Comparison of ENCODE assay signal across 12 cellular contexts in genomic region chr9:33153666-33154065, GRCh38. TPM values are rescaled to one million over a fixed set of nuclear protein-coding genes. Genes with fewer than 3 reads are reported as not detected.
DNase-seq lines count a peak whose midpoint lies in the region; ATAC-seq lines count a peak whose summit lies in the region.
"Had no signal": no experiment of that assay in that cellular context is flagged by ENCODE, and none has a peak within 500 bp of the region (broad histone marks: within the 10 kb centered on the region; RNA-seq: fewer than 3 reads in every experiment).

No MANE protein-coding gene starts in this region.

- no peaks in the 10 kb centered on the region for H3K27me3 ChIP-seq in BLaER1

- peaks cover 70% of the 10 kb centered on the region for H3K4me1 ChIP-seq in BLaER1

- peaks cover 9% of the 10 kb centered on the region for H3K36me3 Mint-ChIP-seq in IgD-negative memory B cell
- H3K36me3 Mint-ChIP-seq in activated naive CD8-positive, alpha-beta T cell treated with anti-CD3 and anti-CD28 coated beads, Interleukin-2, amount 10 ng/mL, durations not matched to agents 7 days and 5 days: peaks cover 17% of the 10 kb centered on the region

- H3K27ac Mint-ChIP-seq in IgD-negative memory B cell: peak overlapping the region; percentile 62 to 94 (median 70)
- H3K27ac Mint-ChIP-seq in activated naive CD8-positive, alpha-beta T cell treated with anti-CD3 and anti-CD28 coated beads, Interleukin-2, amount 10 ng/mL, durations not matched to agents 7 days and 5 days: peak overlapping the region; percentile 65

- ATAC-seq in GM18868 (IDR thresholded peaks at IDR 0.05; ENCODE audit: unreplicated experiment): peak; percentile 51
- no peak for ATAC-seq in activated naive CD8-positive, alpha-beta T cell treated with anti-CD3 and anti-CD28 coated beads, Interleukin-2, amount 10 ng/mL, durations not matched to agents 7 days and 5 days (ENCODE audit: low read depth)

- peak overlapping the region; percentile 53 for H3K4me2 ChIP-seq in BLaER1

- H3K9me3 Mint-ChIP-seq in IgD-negative memory B cell: no peaks in the 10 kb centered on the region
- H3K9me3 Mint-ChIP-seq in activated naive CD8-positive, alpha-beta T cell treated with anti-CD3 and anti-CD28 coated beads, Interleukin-2, amount 10 ng/mL, durations not matched to agents 7 days and 5 days: peaks cover 1% of the 10 kb centered on the region

- H3K4me1 Mint-ChIP-seq in IgD-negative memory B cell: peaks cover 63 to 78% (median 73%) of the 10 kb centered on the region in 3 donors
- H3K4me1 Mint-ChIP-seq in activated naive CD8-positive, alpha-beta T cell treated with anti-CD3 and anti-CD28 coated beads, Interleukin-2, amount 10 ng/mL, durations not matched to agents 7 days and 5 days: peaks cover 37% of the 10 kb centered on the region

- peak overlapping the region; percentile 56 to 75 (median 68) for H3K4me3 Mint-ChIP-seq in IgD-negative memory B cell
- peak overlapping the region; percentile 16 for H3K4me3 Mint-ChIP-seq in activated naive CD8-positive, alpha-beta T cell treated with anti-CD3 and anti-CD28 coated beads, Interleukin-2, amount 10 ng/mL, durations not matched to agents 7 days and 5 days

- H4K20me1 ChIP-seq in BLaER1: peaks cover 8% of the 10 kb centered on the region

- H3K36me3 ChIP-seq in BLaER1: peaks cover 12% of the 10 kb centered on the region; the same call in 1 of the 2 replicates

- peak overlapping the region; percentile 62 for H3K27ac ChIP-seq in BLaER1

- peaks cover 22% of the 10 kb centered on the region; the same call in 1 of the 2 replicates for H3K9me3 ChIP-seq in BLaER1

- H3K9ac ChIP-seq in BLaER1: 0 out of 2 replicates have a peak overlapping the region, but pooled peaks have one; percentile 9

- no peaks in the 10 kb centered on the region for H3K27me3 Mint-ChIP-seq in IgD-negative memory B cell
- H3K27me3 Mint-ChIP-seq in activated naive CD8-positive, alpha-beta T cell treated with anti-CD3 and anti-CD28 coated beads, Interleukin-2, amount 10 ng/mL, durations not matched to agents 7 days and 5 days: no peaks in the 10 kb centered on the region

- no peak for DNase-seq in activated naive CD8-positive, alpha-beta T cell treated with anti-CD3 and anti-CD28 coated beads, Interleukin-2, amount 10 ng/mL, durations not matched to agents 7 days and 5 days
- DNase-seq in NCI-H2227 (lab: John Stamatoyannopoulos, UW; ENCODE audit: unreplicated experiment) (no peak), DMS153 treated with DMSO at 0.1 percent for 48 hours (lab: John Stamatoyannopoulos, UW; ENCODE audit: unreplicated experiment) (no peak), cerebellar cortex (ENCODE audit: low spot score) (no peak)
- DNase-seq in effector CD4-positive, alpha-beta T cell: no peak
- DNase-seq: activated CD8-positive, alpha-beta memory T cell treated with anti-CD3 and anti-CD28 coated beads for 24 hours; dermis blood vessel endothelial cell; DMS53; stimulated activated CD8-positive, alpha-beta memory T cell treated with anti-CD3 and anti-CD28 coated beads, Interleukin-4, amount 100 ng/mL, for 48 hours had no signal

- POLR2A ChIA-PET in activated naive CD8-positive, alpha-beta T cell treated with anti-CD3 and anti-CD28 coated beads, Interleukin-2, amount 10 ng/mL, durations not matched to agents 7 days and 5 days (lab: Charles Lee): no interaction called here

- peak overlapping the region; percentile 4; the same call in 1 of the 2 replicates for H3K4me3 ChIP-seq in BLaER1

RNA-seq across cellular contexts. Expression of gene B4GALT1, which starts 13.5 kb away (rescaled TPM):
- 55.1 TPM for polyA plus RNA-seq in IgD-negative memory B cell
- total RNA-seq in activated naive CD8-positive, alpha-beta T cell treated with anti-CD3 and anti-CD28 coated beads, Interleukin-2, amount 10 ng/mL, durations not matched to agents 7 days and 5 days: 10 to 100 TPM; 34.6 to 35.7 TPM
